Comparison of ENCODE assay signal across 8 cellular contexts in the genomic region with DNA sequence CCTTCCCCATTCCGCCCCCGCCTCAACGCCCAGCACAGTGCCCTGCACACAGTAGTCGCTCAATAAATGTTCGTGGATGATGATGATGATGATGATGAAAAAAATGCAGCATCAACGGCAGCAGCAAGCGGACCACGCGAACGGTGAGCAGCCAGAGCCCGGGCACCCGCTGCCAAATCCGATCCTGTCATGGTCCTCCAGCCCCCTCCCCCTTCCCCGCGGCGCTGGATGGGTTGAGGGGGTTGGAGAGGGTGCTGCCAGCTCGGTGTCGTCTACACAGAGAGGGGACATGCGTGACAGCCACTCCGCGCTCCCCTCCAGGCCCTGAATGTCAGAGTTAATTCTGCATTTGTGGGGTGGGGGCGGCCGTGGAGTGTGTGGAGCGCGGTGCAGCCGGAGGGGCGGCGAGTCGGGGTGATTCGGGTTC. TPM values are rescaled to one million over a fixed set of nuclear protein-coding genes. Genes with fewer than 3 reads are reported as not detected.
DNase-seq lines count a peak whose midpoint lies in the region; ATAC-seq and TF ChIP-seq lines count a peak whose summit lies in the region.

No MANE protein-coding gene starts in this region.

- H4K5ac ChIP-seq in mesendoderm (ENCODE audit: low read length) = no peak overlapping the region

- TF ChIP-seq CTCF in activated CD8-positive, alpha-beta T cell treated with anti-CD3 and anti-CD28 coated beads for 36 hours (IDR thresholded peaks at IDR 0.05) = no peak
- no peak for TF ChIP-seq CTCF in tibial nerve (IDR thresholded peaks at IDR 0.05)

- H3K27ac ChIP-seq in mesendoderm (ENCODE audit: low read depth, low read length) (no peak overlapping the region), tibial nerve (peak overlapping the region in 2 of 4 donors; percentile 2 to 64)

- no peaks in the 10 kb centered on the region for H3K9me3 Mint-ChIP-seq in activated CD8-positive, alpha-beta T cell treated with anti-CD3 and anti-CD28 coated beads for 36 hours
- no peaks in the 10 kb centered on the region for H3K9me3 Mint-ChIP-seq in activated CD8-positive, alpha-beta T cell treated with anti-CD3 and anti-CD28 coated beads, Interleukin-2, amount 10 ng/mL, durations not matched to agents 7 days and 5 days (ENCODE audit: insufficient read depth)
- no peaks in the 10 kb centered on the region for H3K9me3 Mint-ChIP-seq in central memory CD8-positive, alpha-beta T cell

- peaks cover 59% of the 10 kb centered on the region for H3K27me3 Mint-ChIP-seq in activated CD8-positive, alpha-beta T cell treated with anti-CD3 and anti-CD28 coated beads for 36 hours
- peaks cover 63% of the 10 kb centered on the region for H3K27me3 Mint-ChIP-seq in activated CD8-positive, alpha-beta T cell treated with anti-CD3 and anti-CD28 coated beads, Interleukin-2, amount 10 ng/mL, durations not matched to agents 7 days and 5 days (ENCODE audit: low read depth)
- H3K27me3 Mint-ChIP-seq in central memory CD8-positive, alpha-beta T cell = peaks cover 84% of the 10 kb centered on the region

- H3K79me2 ChIP-seq in mesendoderm (ENCODE audit: control insufficient read depth, insufficient read depth, low read length) = no peaks in the 10 kb centered on the region

- no peaks in the 10 kb centered on the region for H3K4me1 ChIP-seq in mesendoderm (ENCODE audit: control insufficient read depth, low read depth, low read length)
- peaks cover 0 to 55% (median 26%) of the 10 kb centered on the region in 4 donors for H3K4me1 ChIP-seq in tibial nerve

- no peak overlapping the region for H3K27ac Mint-ChIP-seq in activated CD8-positive, alpha-beta T cell treated with anti-CD3 and anti-CD28 coated beads for 36 hours
- no peak overlapping the region for H3K27ac Mint-ChIP-seq in activated CD8-positive, alpha-beta T cell treated with anti-CD3 and anti-CD28 coated beads, Interleukin-2, amount 10 ng/mL, durations not matched to agents 7 days and 5 days
- H3K27ac Mint-ChIP-seq in central memory CD8-positive, alpha-beta T cell (ENCODE audit: low read depth) = no peak overlapping the region

- no peak overlapping the region for H2BK120ac ChIP-seq in mesendoderm (ENCODE audit: low read depth, low read length)

- H3K9ac ChIP-seq in mesendoderm (ENCODE audit: low read length) = no peak overlapping the region

- no peak for TF ChIP-seq EP300 in tibial nerve (IDR thresholded peaks at IDR 0.05)

- H3K36me3 Mint-ChIP-seq in activated CD8-positive, alpha-beta T cell treated with anti-CD3 and anti-CD28 coated beads for 36 hours (ENCODE audit: low read depth) = no peaks in the 10 kb centered on the region
- H3K36me3 Mint-ChIP-seq in activated CD8-positive, alpha-beta T cell treated with anti-CD3 and anti-CD28 coated beads, Interleukin-2, amount 10 ng/mL, durations not matched to agents 7 days and 5 days (ENCODE audit: low read depth) = peaks cover 2% of the 10 kb centered on the region
- H3K36me3 Mint-ChIP-seq in central memory CD8-positive, alpha-beta T cell (ENCODE audit: insufficient read depth) = peaks cover 2% of the 10 kb centered on the region

- no peak overlapping the region for H3K23ac ChIP-seq in mesendoderm (ENCODE audit: low read length)

- H3K4me3 ChIP-seq in mesendoderm (ENCODE audit: low read length) = no peak overlapping the region
- peak overlapping the region; percentile 37 to 59 (median 48) for H3K4me3 ChIP-seq in tibial nerve

- no peak for DNase-seq in activated CD8-positive, alpha-beta T cell treated with anti-CD3 and anti-CD28 coated beads for 36 hours
- DNase-seq in activated CD8-positive, alpha-beta T cell treated with anti-CD3 and anti-CD28 coated beads, Interleukin-2, amount 10 ng/mL, durations not matched to agents 7 days and 5 days = no peak
- DNase-seq in central memory CD8-positive, alpha-beta T cell (ENCODE audit: low spot score in 2 of 2) = no peak
- DNase-seq in mesendoderm = no peak
- no peak for DNase-seq in tibial nerve (ENCODE audit: low spot score in 2 of 2)
- no peak for DNase-seq in NCI-H774 (lab: John Stamatoyannopoulos, UW)
- DNase-seq in NCI-H345 treated with DMSO at 0.1 percent for 48 hours (lab: John Stamatoyannopoulos, UW; ENCODE audit: unreplicated experiment) = no peak

- H3K79me1 ChIP-seq in mesendoderm (ENCODE audit: low read length) = no peaks in the 10 kb centered on the region

- H3K36me3 ChIP-seq in mesendoderm (ENCODE audit: control insufficient read depth, insufficient read depth, low read length) (no peaks in the 10 kb centered on the region), tibial nerve (no peaks in the 10 kb centered on the region)

- CTCF ChIA-PET in activated CD8-positive, alpha-beta T cell treated with anti-CD3 and anti-CD28 coated beads for 36 hours (lab: Charles Lee) = no interaction called here
- CTCF ChIA-PET in activated CD8-positive, alpha-beta T cell treated with anti-CD3 and anti-CD28 coated beads, Interleukin-2, amount 10 ng/mL, durations not matched to agents 7 days and 5 days (lab: Charles Lee) = no interaction called here

- TF ChIP-seq POLR2A in tibial nerve (IDR thresholded peaks at IDR 0.05) = no peak

- no peaks in the 10 kb centered on the region for H3K9me3 ChIP-seq in tibial nerve

- H3K4me1 Mint-ChIP-seq in activated CD8-positive, alpha-beta T cell treated with anti-CD3 and anti-CD28 coated beads for 36 hours (ENCODE audit: low read depth) = peaks cover 11% of the 10 kb centered on the region
- H3K4me1 Mint-ChIP-seq in activated CD8-positive, alpha-beta T cell treated with anti-CD3 and anti-CD28 coated beads, Interleukin-2, amount 10 ng/mL, durations not matched to agents 7 days and 5 days (ENCODE audit: low read depth) = peaks cover 9% of the 10 kb centered on the region
- peaks cover 7% of the 10 kb centered on the region for H3K4me1 Mint-ChIP-seq in central memory CD8-positive, alpha-beta T cell

- H4K8ac ChIP-seq in mesendoderm (ENCODE audit: low read depth, low read length) = no peak overlapping the region

- WGBS in mesendoderm (ENCODE audit: extremely low coverage, insufficient coverage, low lambda C conversion rate) = no CpG with 5 or more reads among the region's 30 CpGs
- 0 to 3% methylated on average over 27 to 28 of the region's 30 CpGs for WGBS in tibial nerve, 2 donors

- peak overlapping the region; percentile 57 for H3K4me2 ChIP-seq in mesendoderm (ENCODE audit: low read length)

- no peak overlapping the region for H3K4ac ChIP-seq in mesendoderm (ENCODE audit: low read depth, low read length)

- POLR2A ChIA-PET in activated CD8-positive, alpha-beta T cell treated with anti-CD3 and anti-CD28 coated beads for 36 hours (lab: Charles Lee) = no interaction called here
- POLR2A ChIA-PET in activated CD8-positive, alpha-beta T cell treated with anti-CD3 and anti-CD28 coated beads, Interleukin-2, amount 10 ng/mL, durations not matched to agents 7 days and 5 days (lab: Charles Lee) = no interaction called here

- H2BK15ac ChIP-seq in mesendoderm (replicated peaks; ENCODE audit: low read depth) = no peak overlapping the region

- H2AK5ac ChIP-seq in mesendoderm (ENCODE audit: low read length) = no peak overlapping the region

- intact Hi-C loops in activated CD8-positive, alpha-beta T cell treated with anti-CD3 and anti-CD28 coated beads for 36 hours (cut with micrococcal nuclease) = no loop called here

- H3K27me3 ChIP-seq in mesendoderm (ENCODE audit: insufficient read depth, low read length, poor library complexity) (peaks cover 22% of the 10 kb centered on the region), tibial nerve (peaks cover 0 to 20% of the 10 kb centered on the region in 2 donors)

- H3K56ac ChIP-seq in mesendoderm (ENCODE audit: low read length) = no peak overlapping the region

- H3K4me3 Mint-ChIP-seq in activated CD8-positive, alpha-beta T cell treated with anti-CD3 and anti-CD28 coated beads for 36 hours = peak overlapping the region; percentile 51
- no peak overlapping the region for H3K4me3 Mint-ChIP-seq in activated CD8-positive, alpha-beta T cell treated with anti-CD3 and anti-CD28 coated beads, Interleukin-2, amount 10 ng/mL, durations not matched to agents 7 days and 5 days
- H3K4me3 Mint-ChIP-seq in central memory CD8-positive, alpha-beta T cell = peak overlapping the region; percentile 39

- ATAC-seq in activated CD8-positive, alpha-beta T cell treated with anti-CD3 and anti-CD28 coated beads for 36 hours = no peak
- ATAC-seq in activated CD8-positive, alpha-beta T cell treated with anti-CD3 and anti-CD28 coated beads, Interleukin-2, amount 10 ng/mL, durations not matched to agents 7 days and 5 days = no peak
- no peak for ATAC-seq in central memory CD8-positive, alpha-beta T cell (replicated peaks; ENCODE audit: extremely low read depth, poor library complexity, severe bottlenecking)
- ATAC-seq in GM18870 (IDR thresholded peaks at IDR 0.05; ENCODE audit: unreplicated experiment) = no peak

- no peak overlapping the region for H3K18ac ChIP-seq in mesendoderm (ENCODE audit: low read length)

- H2BK5ac ChIP-seq in mesendoderm (ENCODE audit: low read length) = no peak overlapping the region

RNA-seq across cellular contexts. Expression of gene CACNA1D, which starts 0.7 kb away (rescaled TPM):
- not detected for total RNA-seq in activated CD8-positive, alpha-beta T cell treated with anti-CD3 and anti-CD28 coated beads for 36 hours
- total RNA-seq in activated CD8-positive, alpha-beta T cell treated with anti-CD3 and anti-CD28 coated beads, Interleukin-2, amount 10 ng/mL, durations not matched to agents 7 days and 5 days = under 1 TPM; 0.31 to 0.32 TPM
- polyA plus RNA-seq in mesendoderm (2013, experiment 1 of 2) = 0.59 TPM
- polyA plus RNA-seq in mesendoderm (2013, experiment 2 of 2) = 0.43 TPM
- total RNA-seq in tibial nerve = 10 to 100 TPM in 3 of 4 donors, 1 to 10 TPM in 1; 5.7 to 38.2 (median 20.0) TPM

Comparison
In these comparisons a context has a peak if more than half of its experiments do, and no peak if none do; other contexts are left out.
1. RNA of gene CACNA1D, which starts 0.7 kb away (total RNA-seq): 5.7 to 38.2 TPM in tibial nerve; 0.31 to 0.32 TPM in activated CD8-positive, alpha-beta T cell treated with anti-CD3 and anti-CD28 coated beads, Interleukin-2, amount 10 ng/mL, durations not matched to agents 7 days and 5 days and not detected in activated CD8-positive, alpha-beta T cell treated with anti-CD3 and anti-CD28 coated beads for 36 hours; every median in the first group is over 4 times any median in the second.